In genomic region chr11:71863978-71864627, GRCh38 we compare ENCODE assay signal across 9 cellular contexts. TPM values are rescaled to one million over a fixed set of nuclear protein-coding genes. Genes with fewer than 3 reads are reported as not detected.
A peak's percentile ranks its signal among the peaks of the same experiment; 100 is the strongest.
DNase-seq lines count a peak whose midpoint lies in the region; ATAC-seq and TF ChIP-seq lines count a peak whose summit lies in the region.
"Not testable (repeated sequence)": the region's sequence is repeated elsewhere in the genome, so short reads cannot be mapped to it uniquely, and the experiment has no call there.
"Had no signal": no experiment of that assay in that cellular context is flagged by ENCODE, and none has a peak within 500 bp of the region (broad histone marks: within the 10 kb centered on the region; RNA-seq: fewer than 3 reads in every experiment).

No MANE protein-coding gene starts in this region.

- H3K56ac ChIP-seq in IMR-90 (ENCODE audit: extremely low read depth, insufficient read depth, low read length): not testable (repeated sequence)

- in situ Hi-C loops in IMR-90 (cut with MboI; ENCODE audit: low sequenced_read_pairs); astrocyte of the spinal cord (cut with HindIII; ENCODE audit: low sequenced_read_pairs): not testable (repeated sequence)

- H3K9me3 Mint-ChIP-seq in naive thymus-derived CD4-positive, alpha-beta T cell: not testable (repeated sequence)

- not testable (repeated sequence) for H3K18ac ChIP-seq in IMR-90 (ENCODE audit: low read depth, low read length)

- H2BK15ac ChIP-seq in IMR-90 (ENCODE audit: low read depth, low read length): not testable (repeated sequence)

- not testable (repeated sequence) for H2AFZ ChIP-seq in IMR-90 (replicated peaks; ENCODE audit: low read length, poor library complexity); SU-DHL-6 (ENCODE audit: low read depth, low read length, severe bottlenecking)

- dilution Hi-C loops in IMR-90 (cut with HindIII; ENCODE audit: low sequenced_read_pairs, unreplicated experiment): not testable (repeated sequence)

- H3K9me3 ChIP-seq in IMR-90 (ENCODE audit: control insufficient read depth, insufficient read depth, low read length); SU-DHL-6 (ENCODE audit: insufficient read depth, low read length); gastroesophageal sphincter; naive thymus-derived CD4-positive, alpha-beta T cell (ENCODE audit: control insufficient read depth in 2 of 3, low read length in 3 of 3); upper lobe of right lung: not testable (repeated sequence)

- H3K4me3 ChIP-seq in IMR-90 (ENCODE audit: insufficient read depth, low read depth, low read length); SU-DHL-6 (ENCODE audit: insufficient read depth, low read length, poor library complexity, severe bottlenecking); astrocyte of the spinal cord (ENCODE audit: low read depth, low read length); gastroesophageal sphincter; naive thymus-derived CD4-positive, alpha-beta T cell (ENCODE audit: low read length); upper lobe of right lung: not testable (repeated sequence)

- peak; percentile 42 for TF ChIP-seq RAD21 in IMR-90 (IDR thresholded peaks at IDR 0.05; ENCODE audit: low read length)

- not testable (repeated sequence) for H3K27ac ChIP-seq in IMR-90 (ENCODE audit: insufficient read depth, low read length); SU-DHL-6 (ENCODE audit: low read depth, low read length); gastroesophageal sphincter; naive thymus-derived CD4-positive, alpha-beta T cell (ENCODE audit: low read depth, low read length); upper lobe of right lung

- not testable (repeated sequence) for H3F3A ChIP-seq in SU-DHL-6 (ENCODE audit: insufficient read depth)

- not testable (repeated sequence) for H4K20me1 ChIP-seq in IMR-90 (ENCODE audit: insufficient read depth, low read length); SU-DHL-6 (ENCODE audit: low read depth, low read length)

- not testable (repeated sequence) for H4K5ac ChIP-seq in IMR-90 (ENCODE audit: low read depth, low read length)

- H3K79me2 ChIP-seq in SU-DHL-6 (ENCODE audit: insufficient read depth, low read length): not testable (repeated sequence)

- not testable (repeated sequence) for H3K9me1 ChIP-seq in IMR-90 (ENCODE audit: insufficient read depth, low read length)

- H3K27me3 ChIP-seq in IMR-90 (ENCODE audit: control insufficient read depth, insufficient read depth, low read length); SU-DHL-6 (ENCODE audit: low read length); gastroesophageal sphincter; naive thymus-derived CD4-positive, alpha-beta T cell (ENCODE audit: control insufficient read depth in 2 of 2, insufficient read depth in 2 of 2, low read length in 2 of 2); upper lobe of right lung: not testable (repeated sequence)

- H3K36me3 ChIP-seq in IMR-90 (ENCODE audit: control insufficient read depth, insufficient read depth, low read length); SU-DHL-6 (ENCODE audit: low read length); gastroesophageal sphincter; naive thymus-derived CD4-positive, alpha-beta T cell (ENCODE audit: control insufficient read depth in 2 of 3, insufficient read depth in 3 of 3, low read length in 3 of 3); upper lobe of right lung: not testable (repeated sequence)

- H4K8ac ChIP-seq in IMR-90 (ENCODE audit: low read depth in 2 of 2, low read length in 2 of 2): not testable (repeated sequence)

- not testable (repeated sequence) for H3K4me2 ChIP-seq in IMR-90 (ENCODE audit: low read depth, low read length); SU-DHL-6 (ENCODE audit: low read depth, low read length, poor library complexity, severe bottlenecking)

- ATAC-seq in IMR-90 (ENCODE audit: low read depth) (peak; percentile 100), upper lobe of right lung (peak; percentile 93)
- not testable (repeated sequence) for ATAC-seq in gastroesophageal sphincter
- ATAC-seq in naive thymus-derived CD4-positive, alpha-beta T cell: peak; percentile 72

- BruUV-seq in IMR-90 (replicated peaks; lab: Mats Ljungman, UMichigan): not testable (repeated sequence)

- H3K36me3 Mint-ChIP-seq in naive thymus-derived CD4-positive, alpha-beta T cell: not testable (repeated sequence)

- H4K91ac ChIP-seq in IMR-90 (ENCODE audit: insufficient read depth, low read depth, low read length): not testable (repeated sequence)

- DNase-seq in GDM1 (lab: John Stamatoyannopoulos, UW) (peak; percentile 39), IMR-90 (peak; percentile 69), NCI-H446 (lab: John Stamatoyannopoulos, UW) (peak; percentile 48 to 58), astrocyte of the spinal cord (ENCODE audit: low read depth, low spot score) (peak; percentile 59)
- DNase-seq in naive thymus-derived CD4-positive, alpha-beta T cell: peak in 6 of 9 donors; percentile 13 to 34 (median 22)
- DNase-seq in upper lobe of right lung: not testable (repeated sequence)

- CTCF ChIA-PET in IMR-90 (lab: Yijun Ruan, JAX): interaction anchor here (0.6 kb wide), 1 partner anchor 12 kb away, joined by 3 read pairs; no protein-coding TSS in a partner anchor
- CTCF ChIA-PET in naive thymus-derived CD4-positive, alpha-beta T cell (lab: Charles Lee): not testable (repeated sequence)

- H3K23ac ChIP-seq in IMR-90 (ENCODE audit: low read depth, low read length): not testable (repeated sequence)

- H3K4me3 Mint-ChIP-seq in naive thymus-derived CD4-positive, alpha-beta T cell: not testable (repeated sequence)

- H3K79me1 ChIP-seq in IMR-90 (ENCODE audit: low read depth in 1 of 2, low read length in 2 of 2): not testable (repeated sequence)

- not testable (repeated sequence) for TF ChIP-seq EP300 in gastroesophageal sphincter (IDR thresholded peaks at IDR 0.05)

- H2BK20ac ChIP-seq in IMR-90 (ENCODE audit: low read depth, low read length): not testable (repeated sequence)

- H3K9ac ChIP-seq in IMR-90 (ENCODE audit: low read depth, low read length); SU-DHL-6 (ENCODE audit: low read length): not testable (repeated sequence)

- TF ChIP-seq CTCF in IMR-90 (conservative IDR thresholded peaks at IDR 0.05; ENCODE audit: low read depth, low read length): peak; percentile 65
- peak; percentile 22 for TF ChIP-seq CTCF in SU-DHL-6 (IDR thresholded peaks at IDR 0.05; ENCODE audit: insufficient read depth, low read length, poor library complexity, severe bottlenecking)
- TF ChIP-seq CTCF in astrocyte of the spinal cord (IDR thresholded peaks at IDR 0.05; ENCODE audit: low read depth, low read length): peak; percentile 66
- TF ChIP-seq CTCF in gastroesophageal sphincter (IDR thresholded peaks at IDR 0.05): peak in 3 of 4 experiments; percentile 26 to 34 (median 29)
- TF ChIP-seq CTCF in upper lobe of right lung (IDR thresholded peaks at IDR 0.05): peak; percentile 48

- not testable (repeated sequence) for H2BK5ac ChIP-seq in IMR-90 (ENCODE audit: low read depth, low read length, poor library complexity, severe bottlenecking)

- not testable (repeated sequence) for H3K4me1 ChIP-seq in IMR-90 (ENCODE audit: control insufficient read depth, insufficient read depth, low read length); gastroesophageal sphincter; naive thymus-derived CD4-positive, alpha-beta T cell (ENCODE audit: control insufficient read depth in 2 of 2, insufficient read depth in 2 of 2, low read length in 2 of 2); upper lobe of right lung

- H2AK9ac ChIP-seq in IMR-90 (replicated peaks; ENCODE audit: low read depth, low read length, poor library complexity): not testable (repeated sequence)

- H3K9me2 ChIP-seq in SU-DHL-6 (replicated peaks; ENCODE audit: insufficient read depth, low read length): not testable (repeated sequence)

- H3K4me1 Mint-ChIP-seq in naive thymus-derived CD4-positive, alpha-beta T cell: not testable (repeated sequence)

- H2BK120ac ChIP-seq in IMR-90 (ENCODE audit: low read depth, low read length): not testable (repeated sequence)

- WGBS in IMR-90 (ENCODE audit: extremely low coverage in 2 of 2, insufficient read length in 1 of 2), 2 experiments: no CpG with 5 or more reads among the region's 3 CpGs
- WGBS in gastroesophageal sphincter (ENCODE audit: low coverage in 1 of 2), 2 donors: 65 to 92% methylated on average over 2 to 3 of the region's 3 CpGs

- intact Hi-C loops in IMR-90 (cut with micrococcal nuclease); naive thymus-derived CD4-positive, alpha-beta T cell (cut with micrococcal nuclease); upper lobe of right lung (cut with DNase I): not testable (repeated sequence)

- H2AK5ac ChIP-seq in IMR-90 (ENCODE audit: low read depth, low read length): not testable (repeated sequence)

- H3K27ac Mint-ChIP-seq in naive thymus-derived CD4-positive, alpha-beta T cell: not testable (repeated sequence)

- not testable (repeated sequence) for TF ChIP-seq POLR2A in IMR-90 (IDR thresholded peaks at IDR 0.05; ENCODE audit: low read depth, low read length); gastroesophageal sphincter (IDR thresholded peaks at IDR 0.05)

- H3K27me3 Mint-ChIP-seq in naive thymus-derived CD4-positive, alpha-beta T cell: not testable (repeated sequence)

- H3K14ac ChIP-seq in IMR-90 (replicated peaks; ENCODE audit: low read depth, low read length): not testable (repeated sequence)

- POLR2A ChIA-PET in IMR-90 (lab: Charles Lee; ENCODE audit: unreplicated experiment); naive thymus-derived CD4-positive, alpha-beta T cell (lab: Charles Lee): not testable (repeated sequence)

- H3K4ac ChIP-seq in IMR-90 (ENCODE audit: low read depth, low read length): not testable (repeated sequence)

RNA-seq across cellular contexts. Expression of gene DEFB131B, which starts 14.2 kb away (rescaled TPM):
- not detected in 2 replicates for total RNA-seq in IMR-90 (2012; rRNA removed)
- not detected in 2 replicates for polyA plus RNA-seq in IMR-90 (2012; rRNA removed)
- polyA plus RNA-seq in IMR-90 (2012; cell fraction: cytosol; rRNA removed): not detected in 2 replicates
- not detected in 2 replicates for polyA plus RNA-seq in IMR-90 (2012; cell fraction: nucleus; rRNA removed; ENCODE audit: low replicate concordance)
- not detected for total RNA-seq in gastroesophageal sphincter
- not detected for total RNA-seq in naive thymus-derived CD4-positive, alpha-beta T cell
- not detected for polyA plus RNA-seq in naive thymus-derived CD4-positive, alpha-beta T cell
- total RNA-seq in upper lobe of right lung: not detected
- total RNA-seq: ascending aorta had no signal

RNA-seq across cellular contexts. Expression of gene DEFB108B, which starts 31.1 kb away (rescaled TPM):
- total RNA-seq in IMR-90 (2012; rRNA removed) (not detected in 2 replicates), gastroesophageal sphincter (not detected), upper lobe of right lung (not detected)
- polyA plus RNA-seq in IMR-90 (2012; rRNA removed): not detected in 2 replicates
- not detected in 2 replicates for polyA plus RNA-seq in IMR-90 (2012; cell fraction: cytosol; rRNA removed)
- polyA plus RNA-seq in IMR-90 (2012; cell fraction: nucleus; rRNA removed; ENCODE audit: low replicate concordance): not detected in 2 replicates
- total RNA-seq in naive thymus-derived CD4-positive, alpha-beta T cell: not detected
- polyA plus RNA-seq in naive thymus-derived CD4-positive, alpha-beta T cell: not detected
- total RNA-seq: ascending aorta had no signal
